In genomic region chr16:47634126-47634525, GRCh38 we compare ENCODE assay signal across 10 cellular contexts.
"Had no signal": no experiment of that assay in that cellular context is flagged by ENCODE, and none has a peak within 500 bp of the region (broad histone marks: within the 10 kb centered on the region; RNA-seq: fewer than 3 reads in every experiment).

No MANE protein-coding gene starts in this region.

- H3K9ac ChIP-seq: GM23248, KMS-11 had no signal

- H3K9me3 Mint-ChIP-seq: HFFc6 had no signal

- H3K27ac ChIP-seq: GM23248, KMS-11 had no signal

- H3K27me3 Mint-ChIP-seq: IgD-negative memory B cell had no signal

- H3K4me3 ChIP-seq: GM23248, HAP-1 had no signal

- H3K36me3 ChIP-seq: HAP-1 had no signal

- H3K4me2 ChIP-seq: KMS-11 had no signal

- DNase-seq: GM23248, GOT3, H7, HFFc6, KBM-7 had no signal

- H2AFZ ChIP-seq: GM23248 had no signal

- H3K27ac Mint-ChIP-seq: HFFc6 had no signal

- H3K9me3 ChIP-seq: HAP-1 had no signal

- FAIRE-seq: HTR-8/SVneo had no signal

- ATAC-seq: HCT116 had no signal

- H3K4me3 Mint-ChIP-seq: HFFc6, IgD-negative memory B cell had no signal

- H3K4me1 ChIP-seq: HAP-1 had no signal
